Comparison of ENCODE assay signal across 8 cellular contexts in genomic region chr13:48500652-48501197, GRCh38. TPM values are rescaled to one million over a fixed set of nuclear protein-coding genes. Genes with fewer than 3 reads are reported as not detected.
DNase-seq lines count a peak whose midpoint lies in the region; ATAC-seq and TF ChIP-seq lines count a peak whose summit lies in the region.

No MANE protein-coding gene starts in this region.

- H3K27ac Mint-ChIP-seq in CD4-positive, CD25-positive, alpha-beta regulatory T cell = peak overlapping the region in 1 of 3 donors; percentile 75

- H4K20me1 ChIP-seq in OCI-LY1 (ENCODE audit: insufficient read depth, low read length) = no peaks in the 10 kb centered on the region
- no peaks in the 10 kb centered on the region for H4K20me1 ChIP-seq in smooth muscle cell (ENCODE audit: low read depth)

- peak; percentile 24 to 40 for ATAC-seq in CD4-positive, CD25-positive, alpha-beta regulatory T cell (ENCODE audit: low read depth in 2 of 2)
- ATAC-seq in GM21619 (IDR thresholded peaks at IDR 0.05; ENCODE audit: unreplicated experiment) (peak; percentile 40), esophagus mucosa (peak; percentile 87)

- peaks cover 0 to 5% (median 0%) of the 10 kb centered on the region in 7 donors for H3K9me3 Mint-ChIP-seq in CD4-positive, CD25-positive, alpha-beta regulatory T cell

- no peak overlapping the region for H2AFZ ChIP-seq in OCI-LY1 (ENCODE audit: low read length)
- no peak overlapping the region for H2AFZ ChIP-seq in smooth muscle cell (ENCODE audit: low read depth)

- peaks cover 29 to 64% (median 45%) of the 10 kb centered on the region in 4 donors for H3K4me1 Mint-ChIP-seq in CD4-positive, CD25-positive, alpha-beta regulatory T cell

- intact Hi-C loops in ascending aorta (cut with DNase I) = no loop called here

- peak in 1 of 3 donors; percentile 46 for DNase-seq in CD4-positive, CD25-positive, alpha-beta regulatory T cell
- no peak for DNase-seq in smooth muscle cell (lab: John Stamatoyannopoulos, UW; ENCODE audit: unreplicated experiment)
- DNase-seq in NCI-H526 treated with DMSO at 0.1 percent for 48 hours (lab: John Stamatoyannopoulos, UW) = no peak
- DNase-seq in effector CD8-positive, alpha-beta T cell (lab: John Stamatoyannopoulos, UW) = no peak
- no peak for DNase-seq in ascending aorta (ENCODE audit: low spot score in 2 of 2)

- H3K79me2 ChIP-seq in OCI-LY1 (ENCODE audit: insufficient read depth, low read length) (no peaks in the 10 kb centered on the region), smooth muscle cell (ENCODE audit: low read depth) (no peaks in the 10 kb centered on the region)

- peaks cover 6% of the 10 kb centered on the region for H3K36me3 ChIP-seq in CD4-positive, CD25-positive, alpha-beta regulatory T cell (ENCODE audit: control insufficient read depth, insufficient read depth, low read length)
- H3K36me3 ChIP-seq in OCI-LY1 (ENCODE audit: insufficient read depth, low read length) = no peaks in the 10 kb centered on the region
- H3K36me3 ChIP-seq in smooth muscle cell (ENCODE audit: low read depth) = no peaks in the 10 kb centered on the region
- peaks cover 0 to 4% of the 10 kb centered on the region in 2 donors for H3K36me3 ChIP-seq in ascending aorta

- no peaks in the 10 kb centered on the region for H3K9me3 ChIP-seq in CD4-positive, CD25-positive, alpha-beta regulatory T cell (ENCODE audit: control insufficient read depth in 2 of 2, low read length in 2 of 2)
- no peaks in the 10 kb centered on the region for H3K9me3 ChIP-seq in OCI-LY1 (ENCODE audit: low read length)
- H3K9me3 ChIP-seq in smooth muscle cell (replicated peaks; ENCODE audit: low read depth) = no peaks in the 10 kb centered on the region
- H3K9me3 ChIP-seq in ascending aorta = no peaks in the 10 kb centered on the region

- H3F3A ChIP-seq in OCI-LY1 (ENCODE audit: insufficient read depth, low read length) (no peaks in the 10 kb centered on the region; the same call in 1 of the 2 replicates), smooth muscle cell (ENCODE audit: low read depth) (peaks cover 3% of the 10 kb centered on the region)

- H3K4me3 Mint-ChIP-seq in CD4-positive, CD25-positive, alpha-beta regulatory T cell = no peak overlapping the region

- 42% methylated on average over 4 of the region's 4 CpGs for WGBS in smooth muscle cell (ENCODE audit: low lambda C conversion rate)

- no peak overlapping the region for H3K4me3 ChIP-seq in CD4-positive, CD25-positive, alpha-beta regulatory T cell (ENCODE audit: low read depth, low read length)
- H3K4me3 ChIP-seq in OCI-LY1 (ENCODE audit: low read depth, low read length, poor library complexity, severe bottlenecking) (no peak overlapping the region), smooth muscle cell (no peak overlapping the region), ascending aorta (no peak overlapping the region)

- no peaks in the 10 kb centered on the region for H3K9me2 ChIP-seq in OCI-LY1 (ENCODE audit: low read depth, low read length)

- H3K27ac ChIP-seq in CD4-positive, CD25-positive, alpha-beta regulatory T cell (ENCODE audit: insufficient read depth, low read length, poor library complexity, severe bottlenecking) = no peak overlapping the region
- H3K27ac ChIP-seq in OCI-LY1 (ENCODE audit: low read depth, low read length, poor library complexity, severe bottlenecking) (peak overlapping the region; percentile 54), smooth muscle cell (ENCODE audit: low read depth) (peak overlapping the region; percentile 44), ascending aorta (no peak overlapping the region)

- H3K27me3 Mint-ChIP-seq in CD4-positive, CD25-positive, alpha-beta regulatory T cell = no peaks in the 10 kb centered on the region

- peaks cover 38% of the 10 kb centered on the region for H3K4me1 ChIP-seq in CD4-positive, CD25-positive, alpha-beta regulatory T cell (ENCODE audit: control insufficient read depth, insufficient read depth, low read length, poor library complexity, severe bottlenecking)
- H3K4me1 ChIP-seq in OCI-LY1 (ENCODE audit: insufficient read depth, low read length, severe bottlenecking) = peaks cover 31% of the 10 kb centered on the region
- no peaks in the 10 kb centered on the region for H3K4me1 ChIP-seq in smooth muscle cell (ENCODE audit: low read depth)
- H3K4me1 ChIP-seq in ascending aorta = peaks cover 0 to 6% of the 10 kb centered on the region in 2 donors

- no peak overlapping the region for H3K9ac ChIP-seq in OCI-LY1 (ENCODE audit: low read length)
- H3K9ac ChIP-seq in smooth muscle cell (ENCODE audit: low read depth) = no peak overlapping the region

- no peaks in the 10 kb centered on the region for H3K27me3 ChIP-seq in CD4-positive, CD25-positive, alpha-beta regulatory T cell (ENCODE audit: control insufficient read depth, insufficient read depth, low read length)
- no peaks in the 10 kb centered on the region for H3K27me3 ChIP-seq in OCI-LY1 (ENCODE audit: insufficient read depth, low read length)
- H3K27me3 ChIP-seq in smooth muscle cell (ENCODE audit: low read depth) = no peaks in the 10 kb centered on the region
- no peaks in the 10 kb centered on the region for H3K27me3 ChIP-seq in ascending aorta

- no peak overlapping the region; the same call in 1 of the 2 replicates for H3K4me2 ChIP-seq in OCI-LY1 (ENCODE audit: low read length)
- H3K4me2 ChIP-seq in smooth muscle cell = peak overlapping the region; percentile 37

- peaks cover 10% of the 10 kb centered on the region for H3K36me3 Mint-ChIP-seq in CD4-positive, CD25-positive, alpha-beta regulatory T cell

- TF ChIP-seq CTCF in OCI-LY1 (IDR thresholded peaks at IDR 0.05; ENCODE audit: low read length) (no peak), smooth muscle cell (IDR thresholded peaks at IDR 0.05; ENCODE audit: borderline replicate concordance, insufficient read depth, poor library complexity, severe bottlenecking) (no peak), ascending aorta (IDR thresholded peaks at IDR 0.05) (no peak)

RNA-seq across cellular contexts. Expression of gene RCBTB2, which starts 32.2 kb away (rescaled TPM):
- total RNA-seq in CD4-positive, CD25-positive, alpha-beta regulatory T cell = 21.8 TPM
- polyA plus RNA-seq in CD4-positive, CD25-positive, alpha-beta regulatory T cell = 10 to 100 TPM; 24.3 to 32.5 (median 27.3) TPM
- total RNA-seq in esophagus mucosa (10.3 TPM), smooth muscle cell (2.6 and 5.0 TPM in 2 replicates), ascending aorta (1.8 TPM)
- polyA plus RNA-seq in smooth muscle cell = 1.8 and 3.7 TPM in 2 replicates

Comparison
In these comparisons a context has a peak if more than half of its experiments do, and no peak if none do; other contexts are left out.
1. ATAC-seq: peak in every context shown above with its lines; median percentile 87 in esophagus mucosa; 40 in GM21619; 32 in CD4-positive, CD25-positive, alpha-beta regulatory T cell.
2. H3K27ac ChIP-seq: peak in OCI-LY1 (single experiment) and smooth muscle cell (single experiment); none in CD4-positive, CD25-positive, alpha-beta regulatory T cell (single experiment) and ascending aorta (0 of 2).